In the genomic region with DNA sequence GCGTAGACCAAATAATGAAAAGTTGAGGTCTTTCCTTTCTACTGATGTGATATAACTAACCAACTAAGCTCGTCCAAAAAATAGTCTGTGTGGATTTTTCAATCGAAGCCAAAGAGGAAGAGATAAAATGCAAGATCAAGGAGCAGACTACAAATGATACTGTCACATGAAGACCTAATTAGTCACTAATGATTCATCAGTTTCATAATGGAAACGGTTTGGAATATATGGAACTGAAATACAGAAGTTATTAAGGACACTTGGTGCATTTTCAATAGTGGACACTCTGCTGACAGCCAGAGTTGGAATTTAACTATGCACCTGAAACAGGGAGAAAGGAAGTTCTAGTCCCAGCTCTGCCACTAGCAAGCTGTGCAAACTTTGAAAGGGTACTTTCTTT, we compare ENCODE assay signal across 15 cellular contexts.
DNase-seq lines count a peak whose midpoint lies in the region; ATAC-seq, FAIRE-seq and TF ChIP-seq lines count a peak whose summit lies in the region.
"Had no signal": no experiment of that assay in that cellular context is flagged by ENCODE, and none has a peak within 500 bp of the region (broad histone marks: within the 10 kb centered on the region; RNA-seq: fewer than 3 reads in every experiment).

No MANE protein-coding gene starts in this region.

- H3K4me1 Mint-ChIP-seq in immature natural killer cell, result no peaks in the 10 kb centered on the region
- H3K4me1 Mint-ChIP-seq: CD8-positive, alpha-beta memory T cell had no signal

- TF ChIP-seq EP300 in GM12878 (IDR thresholded peaks at IDR 0.05; ENCODE audit: borderline replicate concordance in 1 of 2, control insufficient read depth in 1 of 2, low read depth in 2 of 2, low read length in 2 of 2), result no peak

- SMC1A ChIA-PET in GM12878 (lab: Charles Lee; ENCODE audit: uncharacterized antibody, unreplicated experiment), result interaction anchor here (1.0 to 2.5 kb wide), 5 partner anchors 11 to 79 kb away, joined by 3 to 16 read pairs (median 3); no protein-coding TSS in a partner anchor

- H3F3A ChIP-seq in smooth muscle cell (ENCODE audit: low read depth), result peaks cover 9% of the 10 kb centered on the region

- TF ChIP-seq RAD21 in HCT116 (IDR thresholded peaks at IDR 0.05; ENCODE audit: low read depth) (no peak), GM12878 (IDR thresholded peaks at IDR 0.05; ENCODE audit: insufficient read depth, low read depth, low read length) (no peak)

- in situ Hi-C loops in GM12878 (cut with MboI), result no loop called here

- TF ChIP-seq CTCF in HCT116 (IDR thresholded peaks at IDR 0.05 in 2 of 3, conservative IDR thresholded peaks at IDR 0.05 in 1 of 3; ENCODE audit: borderline replicate concordance in 1 of 3, insufficient read depth in 1 of 3, low read depth in 2 of 3, low read length in 2 of 3) (no peak), GM12878 (IDR thresholded peaks at IDR 0.05 in 2 of 3, conservative IDR thresholded peaks at IDR 0.05 in 1 of 3; ENCODE audit: control insufficient read depth in 2 of 3, extremely low read depth in 1 of 3, insufficient read depth in 1 of 3, low read depth in 3 of 3, low read length in 3 of 3) (no peak), smooth muscle cell (IDR thresholded peaks at IDR 0.05; ENCODE audit: borderline replicate concordance, insufficient read depth, poor library complexity, severe bottlenecking) (no peak)

- FAIRE-seq in GM12878 (lab: Jason Lieb, UNC), result no peak
- FAIRE-seq: A549, GM18507 had no signal

- H4K20me1 ChIP-seq in HCT116 (ENCODE audit: insufficient read depth) (no peaks in the 10 kb centered on the region), GM12878 (ENCODE audit: control insufficient read depth, insufficient read depth) (no peaks in the 10 kb centered on the region), smooth muscle cell (ENCODE audit: low read depth) (no peaks in the 10 kb centered on the region)

- H3K27me3 ChIP-seq in HCT116 (ENCODE audit: insufficient read depth, low read length) (no peaks in the 10 kb centered on the region), GM12878 (replicated peaks in 1 of 2; ENCODE audit: control insufficient read depth in 2 of 2, insufficient read depth in 2 of 2, low read length in 1 of 2) (no peaks in the 10 kb centered on the region), smooth muscle cell (ENCODE audit: low read depth) (no peaks in the 10 kb centered on the region)
- H3K27me3 ChIP-seq: BE2C had no signal

- DNase-seq in HCT116 (ENCODE audit: low read depth, low spot score), result no peak
- DNase-seq in MV-4-11 (lab: John Stamatoyannopoulos, UW), result peak; percentile 74
- no peak for DNase-seq in GM12878 (ENCODE audit: low read depth, low spot score)
- DNase-seq in smooth muscle cell (lab: John Stamatoyannopoulos, UW; ENCODE audit: unreplicated experiment), result no peak
- DNase-seq in immature natural killer cell, result no peak
- DNase-seq: BE2C; Caco-2; CD8-positive, alpha-beta memory T cell; DMS53; HCEC 1CT had no signal

- no peak overlapping the region for H3K4me3 Mint-ChIP-seq in immature natural killer cell
- H3K4me3 Mint-ChIP-seq: CD8-positive, alpha-beta memory T cell had no signal

- H3K36me3 ChIP-seq in HCT116 (ENCODE audit: control insufficient read depth in 1 of 2, insufficient read depth in 2 of 2, low read length in 2 of 2), result no peaks in the 10 kb centered on the region
- H3K36me3 ChIP-seq in GM12878 (ENCODE audit: control insufficient read depth in 2 of 2, insufficient read depth in 2 of 2, low read length in 1 of 2), result no peaks in the 10 kb centered on the region
- no peaks in the 10 kb centered on the region for H3K36me3 ChIP-seq in smooth muscle cell (ENCODE audit: low read depth)
- H3K36me3 ChIP-seq: BE2C had no signal

- H3K36me3 Mint-ChIP-seq in immature natural killer cell, result no peaks in the 10 kb centered on the region
- H3K36me3 Mint-ChIP-seq: CD8-positive, alpha-beta memory T cell had no signal

- H2AFZ ChIP-seq in HCT116 (ENCODE audit: low read depth, low read length, poor library complexity, severe bottlenecking) (no peak overlapping the region), GM12878 (ENCODE audit: control insufficient read depth, low read depth, low read length) (no peak overlapping the region), smooth muscle cell (ENCODE audit: low read depth) (no peak overlapping the region)

- H3K9me2 ChIP-seq in HCT116 (ENCODE audit: insufficient read depth), result no peaks in the 10 kb centered on the region

- no peak overlapping the region for H3K27ac Mint-ChIP-seq in immature natural killer cell
- H3K27ac Mint-ChIP-seq: CD8-positive, alpha-beta memory T cell had no signal

- CTCF ChIA-PET in HCT116 (lab: Charles Lee) (no interaction called here), GM12878 (lab: Yijun Ruan, JAX) (interaction anchor here (1.3 kb wide), 1 partner anchor 23 kb away, joined by 5 read pairs; no protein-coding TSS in a partner anchor)

- H3K4me3 ChIP-seq in HCT116 (replicated peaks in 1 of 2; ENCODE audit: low read depth in 1 of 2, low read length in 2 of 2) (no peak overlapping the region), GM12878 (no peak overlapping the region), smooth muscle cell (no peak overlapping the region)
- H3K4me3 ChIP-seq: A549 had no signal

- POLR2A ChIA-PET in HCT116 (lab: Charles Lee), result no interaction called here
- POLR2A ChIA-PET in GM12878 (lab: Charles Lee), result no interaction called here

- no peaks in the 10 kb centered on the region for H3K79me2 ChIP-seq in HCT116 (ENCODE audit: insufficient read depth, low read length)
- H3K79me2 ChIP-seq in GM12878 (ENCODE audit: control insufficient read depth, insufficient read depth, low read length), result no peaks in the 10 kb centered on the region
- no peaks in the 10 kb centered on the region for H3K79me2 ChIP-seq in smooth muscle cell (ENCODE audit: low read depth)

- ATAC-seq in HCT116, result no peak
- no peak for ATAC-seq in GM12878
- no peak for ATAC-seq in HG03460 (IDR thresholded peaks at IDR 0.05; ENCODE audit: unreplicated experiment)
- ATAC-seq in HG02571 (IDR thresholded peaks at IDR 0.05; ENCODE audit: unreplicated experiment), result no peak
- ATAC-seq: A549 had no signal

- TF ChIP-seq POLR2A in HCT116 (IDR thresholded peaks at IDR 0.05; ENCODE audit: borderline replicate concordance, extremely low read depth, insufficient read depth, insufficient read length), result no peak
- TF ChIP-seq POLR2A in GM12878 (IDR thresholded peaks at IDR 0.05; ENCODE audit: low read depth, low read length), result no peak

- 31% methylated on average over 4 of the region's 4 CpGs for WGBS in GM12878 (ENCODE audit: insufficient coverage, insufficient replicate concordance, low lambda C conversion rate, missing lambda C conversion rate)
- 58% methylated on average over 4 of the region's 4 CpGs for WGBS in smooth muscle cell (ENCODE audit: low lambda C conversion rate)

- BruUV-seq in HCT116 (replicated peaks; lab: Mats Ljungman, UMichigan), result no TSS peak
- no TSS peak for BruUV-seq in GM12878 (replicated peaks; lab: Mats Ljungman, UMichigan)

- H3K4me2 ChIP-seq in HCT116 (ENCODE audit: low read length) (no peak overlapping the region), GM12878 (ENCODE audit: control insufficient read depth, insufficient read depth) (no peak overlapping the region), smooth muscle cell (no peak overlapping the region)
- H3K4me2 ChIP-seq: A549 had no signal

- H3K4me1 ChIP-seq in HCT116 (ENCODE audit: control insufficient read depth in 1 of 2, insufficient read depth in 2 of 2, low read length in 2 of 2) (no peaks in the 10 kb centered on the region; a peak in 1 of 4 replicates), GM12878 (ENCODE audit: control insufficient read depth, insufficient read depth, low read length) (no peaks in the 10 kb centered on the region), smooth muscle cell (ENCODE audit: low read depth) (peaks cover 4% of the 10 kb centered on the region)
- H3K4me1 ChIP-seq: A549, BE2C, Caco-2 had no signal

- intact Hi-C loops in HCT116 (cut with micrococcal nuclease) (no loop called here), GM12878 (cut with micrococcal nuclease; ENCODE audit: unreplicated experiment) (no loop called here)

- H3K9me3 Mint-ChIP-seq in immature natural killer cell, result no peaks in the 10 kb centered on the region
- H3K9me3 Mint-ChIP-seq: CD8-positive, alpha-beta memory T cell had no signal

- H3K27me3 Mint-ChIP-seq in immature natural killer cell (ENCODE audit: low read depth in 3 of 3), result peaks cover 1 to 7% (median 4%) of the 10 kb centered on the region in 3 donors

- H3K27ac ChIP-seq in HCT116 (ENCODE audit: low read depth, low read length), result no peak overlapping the region
- H3K27ac ChIP-seq in GM12878 (ENCODE audit: control insufficient read depth, insufficient read depth), result no peak overlapping the region
- H3K27ac ChIP-seq in smooth muscle cell (ENCODE audit: low read depth), result peak overlapping the region; percentile 51
- H3K27ac ChIP-seq: A549, C4-2B had no signal

- H3K9me3 ChIP-seq in HCT116 (ENCODE audit: control insufficient read depth in 1 of 2, insufficient read depth in 1 of 2, low read depth in 1 of 2, low read length in 2 of 2) (no peaks in the 10 kb centered on the region), GM12878 (replicated peaks; ENCODE audit: control insufficient read depth, insufficient read depth, low read length) (no peaks in the 10 kb centered on the region; the same call in 2 of the 3 replicates), smooth muscle cell (replicated peaks; ENCODE audit: low read depth) (no peaks in the 10 kb centered on the region)
- H3K9me3 ChIP-seq: A549, BE2C, Caco-2 had no signal

- RAD21 ChIA-PET in HCT116 (lab: Charles Lee; ENCODE audit: low non-redundant PET in 1 of 2, low total read pairs in 2 of 2, uncharacterized antibody in 2 of 2, unreplicated experiment in 2 of 2), result no interaction called here
- RAD21 ChIA-PET in GM12878 (lab: Charles Lee; ENCODE audit: unreplicated experiment), result no interaction called here

- H3K9ac ChIP-seq in HCT116 (ENCODE audit: low read length), result no peak overlapping the region
- no peak overlapping the region for H3K9ac ChIP-seq in GM12878 (ENCODE audit: control insufficient read depth, insufficient read depth, low read length)
- no peak overlapping the region for H3K9ac ChIP-seq in smooth muscle cell (ENCODE audit: low read depth)

TF ChIP-seq in HCT116, 20 proteins besides CTCF, POLR2A, EP300 and RAD21:
- TF ChIP-seq FOSL1 (IDR thresholded peaks at IDR 0.05; ENCODE audit: low read depth), result peak; percentile 14; the same call in 1 of the 2 replicates
- TF ChIP-seq ATF3 (IDR thresholded peaks at IDR 0.05), result no peak

TF ChIP-seq in GM12878, 131 proteins besides CTCF, POLR2A, EP300 and RAD21:
- no peak for TF ChIP-seq CBFB (IDR thresholded peaks at IDR 0.05; ENCODE audit: low read depth)
- 0 out of 2 replicates have a peak, but pooled peaks have one; percentile 23 for TF ChIP-seq IKZF1 (conservative IDR thresholded peaks at IDR 0.05)
